ENCODE assay signal across 10 cellular contexts in genomic region chr6:88761237-88762031, GRCh38.
DNase-seq lines count a peak whose midpoint lies in the region; ATAC-seq and TF ChIP-seq lines count a peak whose summit lies in the region.
"Had no signal": no experiment of that assay in that cellular context is flagged by ENCODE, and none has a peak within 500 bp of the region (broad histone marks: within the 10 kb centered on the region; RNA-seq: fewer than 3 reads in every experiment).

No MANE protein-coding gene starts in this region.

- DNase-seq in GM12865 (ENCODE audit: low read depth): peak; percentile 83
- DNase-seq in NCI-H446 (lab: John Stamatoyannopoulos, UW): no peak
- no peak for DNase-seq in DMS53 treated with DMSO at 0.1 percent for 48 hours (lab: John Stamatoyannopoulos, UW; ENCODE audit: unreplicated experiment)
- DNase-seq in tibial artery: no peak
- DNase-seq in mucosa of descending colon: no peak
- DNase-seq: DMS79 treated with DMSO at 0.1 percent for 48 hours had no signal

- no peak overlapping the region for H3K27ac ChIP-seq in tibial artery
- H3K27ac ChIP-seq: SJCRH30 had no signal

- no peaks in the 10 kb centered on the region for H3K4me1 Mint-ChIP-seq in activated T-helper 17 cell treated with anti-CD3 and anti-CD28 coated beads, Interleukin-2, amount 50 U/mL, for 72 hours

- ATAC-seq in GM19397 (IDR thresholded peaks at IDR 0.05; ENCODE audit: unreplicated experiment) (peak; percentile 61), HG03039 (IDR thresholded peaks at IDR 0.05; ENCODE audit: unreplicated experiment) (peak; percentile 71), mucosa of descending colon (no peak)
- ATAC-seq in activated T-helper 17 cell treated with anti-CD3 and anti-CD28 coated beads, Interleukin-2, amount 50 U/mL, for 72 hours (replicated peaks): peak; percentile 68

- TF ChIP-seq CTCF in GM12865 (IDR thresholded peaks at IDR 0.05; ENCODE audit: insufficient read depth, low read depth, low read length, missing control alignments) (peak; percentile 25), tibial artery (IDR thresholded peaks at IDR 0.05) (no peak), mucosa of descending colon (IDR thresholded peaks at IDR 0.05) (no peak)

- intact Hi-C loops in tibial artery (cut with DNase I; ENCODE audit: low total_unique reads) (no loop called here), mucosa of descending colon (cut with DNase I, micrococcal nuclease) (no loop called here)

- H3K27ac Mint-ChIP-seq in activated T-helper 17 cell treated with anti-CD3 and anti-CD28 coated beads, Interleukin-2, amount 50 U/mL, for 72 hours: no peak overlapping the region

- no peaks in the 10 kb centered on the region for H3K36me3 ChIP-seq in tibial artery
- no peaks in the 10 kb centered on the region for H3K36me3 ChIP-seq in mucosa of descending colon (ENCODE audit: low read depth)

- H3K9me3 ChIP-seq in tibial artery (no peaks in the 10 kb centered on the region), mucosa of descending colon (no peaks in the 10 kb centered on the region)
- H3K9me3 ChIP-seq: SJCRH30 had no signal

- H3K36me3 Mint-ChIP-seq in activated T-helper 17 cell treated with anti-CD3 and anti-CD28 coated beads, Interleukin-2, amount 50 U/mL, for 72 hours (ENCODE audit: low read depth): peaks cover 12% of the 10 kb centered on the region

- H3K9me3 Mint-ChIP-seq in activated T-helper 17 cell treated with anti-CD3 and anti-CD28 coated beads, Interleukin-2, amount 50 U/mL, for 72 hours: no peaks in the 10 kb centered on the region

- H3K4me3 ChIP-seq in GM12865 (ENCODE audit: low read depth, low read length) (peak overlapping the region; percentile 36), tibial artery (no peak overlapping the region), mucosa of descending colon (no peak overlapping the region)
- H3K4me3 ChIP-seq: SJCRH30 had no signal

- no peaks in the 10 kb centered on the region for H3K27me3 Mint-ChIP-seq in activated T-helper 17 cell treated with anti-CD3 and anti-CD28 coated beads, Interleukin-2, amount 50 U/mL, for 72 hours

- no peak overlapping the region for H3K4me3 Mint-ChIP-seq in activated T-helper 17 cell treated with anti-CD3 and anti-CD28 coated beads, Interleukin-2, amount 50 U/mL, for 72 hours

- H3K4me1 ChIP-seq in tibial artery (no peaks in the 10 kb centered on the region), mucosa of descending colon (ENCODE audit: low read depth) (no peaks in the 10 kb centered on the region)
- H3K4me1 ChIP-seq: SJCRH30 had no signal

- H3K27me3 ChIP-seq in tibial artery: no peaks in the 10 kb centered on the region
- H3K27me3 ChIP-seq: SJCRH30 had no signal
